Comparison of ENCODE assay signal across 18 cellular contexts in genomic region chr3:126934149-126934548, GRCh38. TPM values are rescaled to one million over a fixed set of nuclear protein-coding genes. Genes with fewer than 3 reads are reported as not detected.
A peak's percentile ranks its signal among the peaks of the same experiment; 100 is the strongest.
DNase-seq lines count a peak whose midpoint lies in the region; ATAC-seq and TF ChIP-seq lines count a peak whose summit lies in the region.
"Had no signal": no experiment of that assay in that cellular context is flagged by ENCODE, and none has a peak within 500 bp of the region (broad histone marks: within the 10 kb centered on the region; RNA-seq: fewer than 3 reads in every experiment).

No MANE protein-coding gene starts in this region.

- intact Hi-C loops in IMR-90 (cut with micrococcal nuclease) = no loop called here

- H2AK9ac ChIP-seq in IMR-90 (replicated peaks; ENCODE audit: low read depth, low read length, poor library complexity) = no peak overlapping the region

- H3K27me3 ChIP-seq in IMR-90 (ENCODE audit: control insufficient read depth, insufficient read depth, low read length) (no peaks in the 10 kb centered on the region), endodermal cell (ENCODE audit: control insufficient read depth, insufficient read depth, low read length, poor library complexity, severe bottlenecking) (no peaks in the 10 kb centered on the region)

- BruUV-seq in IMR-90 (replicated peaks; lab: Mats Ljungman, UMichigan) = no TSS peak

- peak overlapping the region; percentile 73 for H3K4ac ChIP-seq in IMR-90 (ENCODE audit: low read depth, low read length)

- no peaks in the 10 kb centered on the region for H3K36me3 ChIP-seq in IMR-90 (ENCODE audit: control insufficient read depth, insufficient read depth, low read length)
- no peaks in the 10 kb centered on the region for H3K36me3 ChIP-seq in endodermal cell (ENCODE audit: control insufficient read depth, insufficient read depth, low read length)
- H3K36me3 ChIP-seq: heart left ventricle had no signal

- peak overlapping the region; percentile 29; the same call in 1 of the 2 replicates for H3K23ac ChIP-seq in IMR-90 (ENCODE audit: low read depth, low read length)

- H3K27ac Mint-ChIP-seq in endodermal cell (peak overlapping the region; percentile 21), nephron progenitor cell (peak overlapping the region; percentile 3)
- no peak overlapping the region for H3K27ac Mint-ChIP-seq in activated T-cell treated with anti-CD3 and anti-CD28 coated beads, Interleukin-2, amount 50 U/mL, for 24 hours
- H3K27ac Mint-ChIP-seq: activated naive CD8-positive, alpha-beta T cell treated with anti-CD3 and anti-CD28 coated beads, Interleukin-2, amount 50 U/mL, for 24 hours had no signal

- H4K91ac ChIP-seq in IMR-90 (ENCODE audit: insufficient read depth, low read depth, low read length) = no peak overlapping the region

- H3K9me3 Mint-ChIP-seq in endodermal cell (no peaks in the 10 kb centered on the region), nephron progenitor cell (no peaks in the 10 kb centered on the region)
- no peaks in the 10 kb centered on the region for H3K9me3 Mint-ChIP-seq in activated T-cell treated with anti-CD3 and anti-CD28 coated beads, Interleukin-2, amount 50 U/mL, for 24 hours
- H3K9me3 Mint-ChIP-seq: activated naive CD8-positive, alpha-beta T cell treated with anti-CD3 and anti-CD28 coated beads, Interleukin-2, amount 50 U/mL, for 24 hours; CD4-positive, alpha-beta memory T cell had no signal

- H3K27ac ChIP-seq in IMR-90 (ENCODE audit: insufficient read depth, low read length) = peak overlapping the region; percentile 46; the same call in 1 of the 2 replicates
- peak overlapping the region; percentile 27 for H3K27ac ChIP-seq in endodermal cell (ENCODE audit: low read depth, low read length)
- H3K27ac ChIP-seq: epithelial cell of prostate, heart left ventricle, psoas muscle had no signal

- H2BK20ac ChIP-seq in IMR-90 (ENCODE audit: low read depth, low read length) = no peak overlapping the region

- H3K4me3 Mint-ChIP-seq in endodermal cell (no peak overlapping the region), nephron progenitor cell (peak overlapping the region; percentile 39)
- no peak overlapping the region for H3K4me3 Mint-ChIP-seq in activated T-cell treated with anti-CD3 and anti-CD28 coated beads, Interleukin-2, amount 50 U/mL, for 24 hours
- H3K4me3 Mint-ChIP-seq: activated naive CD8-positive, alpha-beta T cell treated with anti-CD3 and anti-CD28 coated beads, Interleukin-2, amount 50 U/mL, for 24 hours; CD4-positive, alpha-beta memory T cell had no signal

- POLR2A ChIA-PET in IMR-90 (lab: Charles Lee; ENCODE audit: unreplicated experiment) = no interaction called here

- TF ChIP-seq CTCF in IMR-90 (conservative IDR thresholded peaks at IDR 0.05; ENCODE audit: low read depth, low read length) (no peak), endodermal cell (conservative IDR thresholded peaks at IDR 0.05) (no peak), nephron progenitor cell (IDR thresholded peaks at IDR 0.05) (no peak)

- H2BK5ac ChIP-seq in IMR-90 (ENCODE audit: low read depth, low read length, poor library complexity, severe bottlenecking) = peak overlapping the region; percentile 40

- no peaks in the 10 kb centered on the region for H3K36me3 Mint-ChIP-seq in endodermal cell (ENCODE audit: low read depth)
- no peaks in the 10 kb centered on the region for H3K36me3 Mint-ChIP-seq in nephron progenitor cell (ENCODE audit: low read depth)
- H3K36me3 Mint-ChIP-seq in activated T-cell treated with anti-CD3 and anti-CD28 coated beads, Interleukin-2, amount 50 U/mL, for 24 hours (ENCODE audit: low read depth) = no peaks in the 10 kb centered on the region

- no peak overlapping the region for H2AK5ac ChIP-seq in IMR-90 (ENCODE audit: low read depth, low read length)

- H3K9me1 ChIP-seq in IMR-90 (ENCODE audit: insufficient read depth, low read length) = peaks cover 36% of the 10 kb centered on the region

- H3K4me1 ChIP-seq in IMR-90 (ENCODE audit: control insufficient read depth, insufficient read depth, low read length) = peaks cover 26% of the 10 kb centered on the region
- peaks cover 35% of the 10 kb centered on the region for H3K4me1 ChIP-seq in endodermal cell (ENCODE audit: control insufficient read depth, insufficient read depth, low read length)

- peak overlapping the region; percentile 73; the same call in 1 of the 2 replicates for H3K4me2 ChIP-seq in IMR-90 (ENCODE audit: low read depth, low read length)

- TF ChIP-seq RAD21 in IMR-90 (IDR thresholded peaks at IDR 0.05; ENCODE audit: low read length) = no peak

- no peak for TF ChIP-seq POLR2A in IMR-90 (IDR thresholded peaks at IDR 0.05; ENCODE audit: low read depth, low read length)

- dilution Hi-C loops in IMR-90 (cut with HindIII; ENCODE audit: low sequenced_read_pairs, unreplicated experiment) = no loop called here

- in situ Hi-C loops in IMR-90 (cut with MboI; ENCODE audit: low sequenced_read_pairs) = no loop called here

- 0 out of 2 replicates have a peak overlapping the region, but pooled peaks have one; percentile 77 for H4K5ac ChIP-seq in IMR-90 (ENCODE audit: low read depth, low read length)

- DNase-seq in AG20443 (ENCODE audit: low spot score) = peak; percentile 48
- DNase-seq in IMR-90 = peak; percentile 69
- peak; percentile 81 for DNase-seq in endodermal cell
- peak; percentile 44 for DNase-seq in nephron progenitor cell
- DNase-seq in SK-N-DZ (ENCODE audit: low spot score) = no peak
- DNase-seq in activated T-cell treated with anti-CD3 and anti-CD28 coated beads, Interleukin-2, amount 50 U/mL, for 24 hours = no peak
- DNase-seq: activated naive CD8-positive, alpha-beta T cell treated with anti-CD3 and anti-CD28 coated beads, Interleukin-2, amount 50 U/mL, for 24 hours; activated T-cell treated with anti-CD3 and anti-CD28 coated beads, Interleukin-2, amount 50 U/mL, for 48 hours; CD4-positive, alpha-beta memory T cell; GF-D8; left cardiac atrium; psoas muscle; SIG-M5; stimulated activated CD4-positive, alpha-beta T cell treated with anti-CD3 and anti-CD28 coated beads, Interleukin-1b, Interleukin-23, amount 100 ng/mL, for 48 hours had no signal

- ATAC-seq in IMR-90 (ENCODE audit: low read depth) (peak; percentile 66), GM19395 (IDR thresholded peaks at IDR 0.05; ENCODE audit: unreplicated experiment) (no peak), HG02798 (IDR thresholded peaks at IDR 0.05; ENCODE audit: poor library complexity, unreplicated experiment) (no peak)
- ATAC-seq: activated naive CD8-positive, alpha-beta T cell treated with anti-CD3 and anti-CD28 coated beads, Interleukin-2, amount 50 U/mL, for 24 hours; heart left ventricle; psoas muscle had no signal

- H3K79me1 ChIP-seq in IMR-90 (ENCODE audit: low read depth in 1 of 2, low read length in 2 of 2) = 0 out of 4 replicates have a peak, but pooled peaks cover 0 to 6% of the 10 kb centered on the region in 2 experiments

- H2AFZ ChIP-seq in IMR-90 (replicated peaks; ENCODE audit: low read length, poor library complexity) = no peak overlapping the region

- peak overlapping the region; percentile 69 for H2BK120ac ChIP-seq in IMR-90 (ENCODE audit: low read depth, low read length)

- CTCF ChIA-PET in IMR-90 (lab: Yijun Ruan, JAX) = no interaction called here

- no peak overlapping the region for H3K18ac ChIP-seq in IMR-90 (ENCODE audit: low read depth, low read length)

- H3K9me3 ChIP-seq in IMR-90 (ENCODE audit: control insufficient read depth, insufficient read depth, low read length) = no peaks in the 10 kb centered on the region
- no peaks in the 10 kb centered on the region for H3K9me3 ChIP-seq in endodermal cell (ENCODE audit: control insufficient read depth, low read length)
- H3K9me3 ChIP-seq: heart left ventricle, psoas muscle had no signal

- no peak overlapping the region for H3K9ac ChIP-seq in IMR-90 (ENCODE audit: low read depth, low read length)
- H3K9ac ChIP-seq in endodermal cell (ENCODE audit: extremely low read depth, low read length, poor library complexity, severe bottlenecking) = peak overlapping the region; percentile 33

- H3K27me3 Mint-ChIP-seq in endodermal cell (ENCODE audit: insufficient read depth) (no peaks in the 10 kb centered on the region), nephron progenitor cell (ENCODE audit: low read depth, poor library complexity) (peaks cover 19% of the 10 kb centered on the region)
- H3K27me3 Mint-ChIP-seq in activated T-cell treated with anti-CD3 and anti-CD28 coated beads, Interleukin-2, amount 50 U/mL, for 24 hours = no peaks in the 10 kb centered on the region
- H3K27me3 Mint-ChIP-seq: activated naive CD8-positive, alpha-beta T cell treated with anti-CD3 and anti-CD28 coated beads, Interleukin-2, amount 50 U/mL, for 24 hours; CD4-positive, alpha-beta memory T cell had no signal

- no peak overlapping the region for H3K56ac ChIP-seq in IMR-90 (ENCODE audit: extremely low read depth, insufficient read depth, low read length)

- peak overlapping the region; percentile 54; the same call in 1 of the 2 replicates for H3K14ac ChIP-seq in IMR-90 (replicated peaks; ENCODE audit: low read depth, low read length)

- no peak overlapping the region for H2BK15ac ChIP-seq in IMR-90 (ENCODE audit: low read depth, low read length)

- no peak overlapping the region for H3K4me3 ChIP-seq in IMR-90 (ENCODE audit: insufficient read depth, low read depth, low read length)
- H3K4me3 ChIP-seq in endodermal cell (ENCODE audit: low read length) = peak overlapping the region; percentile 31
- H3K4me3 ChIP-seq: heart left ventricle, psoas muscle had no signal

- no CpG with 5 or more reads among the region's 4 CpGs for WGBS in IMR-90 (ENCODE audit: extremely low coverage in 2 of 2, insufficient read length in 1 of 2), 2 experiments
- WGBS in endodermal cell (ENCODE audit: insufficient coverage in 1 of 2, insufficient read length in 1 of 2), 2 experiments = 21 to 50% methylated on average over 1 to 4 of the region's 4 CpGs

- H4K20me1 ChIP-seq in IMR-90 (ENCODE audit: insufficient read depth, low read length) = no peaks in the 10 kb centered on the region

- peak overlapping the region in 1 of 2 experiments; percentile 23; a peak in 1 of 4 replicates for H4K8ac ChIP-seq in IMR-90 (ENCODE audit: low read depth in 2 of 2, low read length in 2 of 2)

- H3K4me1 Mint-ChIP-seq in endodermal cell (peaks cover 51% of the 10 kb centered on the region), nephron progenitor cell (peaks cover 69% of the 10 kb centered on the region)
- H3K4me1 Mint-ChIP-seq in activated T-cell treated with anti-CD3 and anti-CD28 coated beads, Interleukin-2, amount 50 U/mL, for 24 hours (ENCODE audit: low read depth) = no peaks in the 10 kb centered on the region
- H3K4me1 Mint-ChIP-seq: activated naive CD8-positive, alpha-beta T cell treated with anti-CD3 and anti-CD28 coated beads, Interleukin-2, amount 50 U/mL, for 24 hours had no signal

TF ChIP-seq in IMR-90, 13 proteins besides CTCF, POLR2A, EP300 and RAD21 (continues in another document):
- no peak for TF ChIP-seq FOS (IDR thresholded peaks at IDR 0.05; ENCODE audit: low read depth, low read length)

RNA-seq across cellular contexts. Expression of gene PLXNA1, which starts 48.8 kb away (rescaled TPM):
- total RNA-seq in IMR-90 (2012; rRNA removed) (13.6 and 14.4 TPM in 2 replicates), endodermal cell (10 to 100 TPM; 66.3 to 79.4 TPM)
- polyA plus RNA-seq in IMR-90 (2012; rRNA removed) = 49.4 and 61.7 TPM in 2 replicates
- polyA plus RNA-seq in IMR-90 (2012; cell fraction: cytosol; rRNA removed) = 25.5 and 52.4 TPM in 2 replicates
- polyA plus RNA-seq in IMR-90 (2012; cell fraction: nucleus; rRNA removed; ENCODE audit: low replicate concordance) = 88.7 and 218 TPM in 2 replicates
- polyA plus RNA-seq in endodermal cell (2013, experiment 1 of 2) = 64.5 TPM
- polyA plus RNA-seq in endodermal cell (2013, experiment 2 of 2) = 61.1 TPM
- polyA plus RNA-seq in SK-N-DZ (2014; cell fraction: cytosol; rRNA removed) = 35.7 and 45.9 TPM in 2 replicates
- polyA plus RNA-seq in SK-N-DZ (2014; cell fraction: nucleus; rRNA removed) = 116 and 164 TPM in 2 replicates

Comparison
In these comparisons a context has a peak if more than half of its experiments do, and no peak if none do; other contexts are left out.
1. DNase-seq: peak in AG20443 (single experiment), IMR-90 (single experiment), endodermal cell (single experiment) and nephron progenitor cell (single experiment); none in SK-N-DZ (single experiment) and activated T-cell treated with anti-CD3 and anti-CD28 coated beads, Interleukin-2, amount 50 U/mL, for 24 hours (single experiment).